In genomic region chr6:47309326-47310130, GRCh38 we compare ENCODE assay signal across 9 cellular contexts. TPM values are rescaled to one million over a fixed set of nuclear protein-coding genes. Genes with fewer than 3 reads are reported as not detected.
A peak's percentile ranks its signal among the peaks of the same experiment; 100 is the strongest.
DNase-seq lines count a peak whose midpoint lies in the region; ATAC-seq, FAIRE-seq and TF ChIP-seq lines count a peak whose summit lies in the region.
"Had no signal": no experiment of that assay in that cellular context is flagged by ENCODE, and none has a peak within 500 bp of the region (broad histone marks: within the 10 kb centered on the region; RNA-seq: fewer than 3 reads in every experiment).

A gene with protein sequence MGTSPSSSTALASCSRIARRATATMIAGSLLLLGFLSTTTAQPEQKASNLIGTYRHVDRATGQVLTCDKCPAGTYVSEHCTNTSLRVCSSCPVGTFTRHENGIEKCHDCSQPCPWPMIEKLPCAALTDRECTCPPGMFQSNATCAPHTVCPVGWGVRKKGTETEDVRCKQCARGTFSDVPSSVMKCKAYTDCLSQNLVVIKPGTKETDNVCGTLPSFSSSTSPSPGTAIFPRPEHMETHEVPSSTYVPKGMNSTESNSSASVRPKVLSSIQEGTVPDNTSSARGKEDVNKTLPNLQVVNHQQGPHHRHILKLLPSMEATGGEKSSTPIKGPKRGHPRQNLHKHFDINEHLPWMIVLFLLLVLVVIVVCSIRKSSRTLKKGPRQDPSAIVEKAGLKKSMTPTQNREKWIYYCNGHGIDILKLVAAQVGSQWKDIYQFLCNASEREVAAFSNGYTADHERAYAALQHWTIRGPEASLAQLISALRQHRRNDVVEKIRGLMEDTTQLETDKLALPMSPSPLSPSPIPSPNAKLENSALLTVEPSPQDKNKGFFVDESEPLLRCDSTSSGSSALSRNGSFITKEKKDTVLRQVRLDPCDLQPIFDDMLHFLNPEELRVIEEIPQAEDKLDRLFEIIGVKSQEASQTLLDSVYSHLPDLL (minus strand): TSS chr6:47309905. CDS start chr6:47309511, 394 bp downstream.

- no peaks in the 10 kb centered on the region for H3K36me3 Mint-ChIP-seq in chondrocyte (ENCODE audit: low read depth)

- ATAC-seq in GM18907 (IDR thresholded peaks at IDR 0.05; ENCODE audit: unreplicated experiment) (peak; percentile 99), HG03159 (IDR thresholded peaks at IDR 0.05; ENCODE audit: unreplicated experiment) (peak; percentile 99)
- peak; percentile 89 to 90 for ATAC-seq in activated CD4-positive, CD25-positive, alpha-beta regulatory T cell treated with anti-CD3 and anti-CD28 coated beads, Interleukin-2, amount 50 U/mL, for 24 hours

- H3K9me3 Mint-ChIP-seq in chondrocyte (ENCODE audit: low read depth): no peaks in the 10 kb centered on the region

- peaks cover 14% of the 10 kb centered on the region for H3K4me1 Mint-ChIP-seq in chondrocyte (ENCODE audit: low read depth)

- peak within 1 kb of the TSS; percentile 80 for H3K4me3 Mint-ChIP-seq in chondrocyte (ENCODE audit: unreplicated experiment)

- intact Hi-C loops in kidney (cut with DNase I): loop anchor here (5.0 kb wide), 1 partner anchor 207 kb away; no protein-coding TSS in a partner anchor

- H3K4me1 ChIP-seq in kidney (ENCODE audit: control insufficient read depth in 1 of 2, insufficient read depth in 1 of 2, low read depth in 1 of 2, low read length in 2 of 2): peaks cover 3 to 11% of the 10 kb centered on the region in 2 donors

- DNase-seq in AG09309 (ENCODE audit: low read depth) (peak; percentile 50), NCI-H2227 treated with DMSO at 0.1 percent for 48 hours (lab: John Stamatoyannopoulos, UW) (peak; percentile 74), chondrocyte (ENCODE audit: low spot score) (peak; percentile 97), kidney (peak; percentile 97)
- peak; percentile 91 for DNase-seq in stimulated activated CD4-positive, alpha-beta T cell treated with anti-CD3 and anti-CD28 coated beads, Interleukin-15, amount 100 ng/mL, for 24 hours

- H3K27ac Mint-ChIP-seq in chondrocyte (ENCODE audit: unreplicated experiment): peak within 1 kb of the TSS; percentile 65

- no peaks in the 10 kb centered on the region for H3K36me3 ChIP-seq in kidney (ENCODE audit: control insufficient read depth in 1 of 2, insufficient read depth in 2 of 2, low read length in 2 of 2)

- H3K9me3 ChIP-seq in kidney (ENCODE audit: control insufficient read depth in 1 of 2, low read length in 2 of 2): no peaks in the 10 kb centered on the region

- H3K27me3 Mint-ChIP-seq in chondrocyte (ENCODE audit: low read depth): peaks cover 3% of the 10 kb centered on the region

- peak; percentile 95 for TF ChIP-seq CTCF in AG09309 (IDR thresholded peaks at IDR 0.05; ENCODE audit: control insufficient read depth, insufficient read depth, low read depth, low read length, missing control alignments)
- peak; percentile 94 for TF ChIP-seq CTCF in chondrocyte (IDR thresholded peaks at IDR 0.05)
- TF ChIP-seq CTCF in kidney (IDR thresholded peaks at IDR 0.05; ENCODE audit: borderline replicate concordance, extremely low read depth, insufficient read depth): peak; percentile 94

- H3K4me3 ChIP-seq in AG09309 (ENCODE audit: control insufficient read depth, low read depth, low read length) (peak within 1 kb of the TSS; percentile 71), kidney (ENCODE audit: low read length in 2 of 2) (peak within 1 kb of the TSS; percentile 68 to 81)

- peak; percentile 86 for FAIRE-seq in kidney (lab: Jason Lieb, UNC)
- FAIRE-seq: colon had no signal

- peak within 1 kb of the TSS; percentile 85 to 93 for H3K27ac ChIP-seq in kidney (ENCODE audit: low read depth in 2 of 2, low read length in 2 of 2)

- peak within 1 kb of the TSS; percentile 69 to 91 for H3K9ac ChIP-seq in kidney (ENCODE audit: low read length in 2 of 2)

RNA-seq across cellular contexts. Expression of the gene that starts here (rescaled TPM):
- 4.3 to 23.1 TPM (median 20.2 TPM) in 3 replicates for total RNA-seq in chondrocyte
- 45.5 TPM for total RNA-seq in kidney
- 40.3 TPM for polyA plus RNA-seq in kidney (ENCODE audit: insufficient read depth, low read depth, low replicate concordance)

Comparison
In these comparisons a context has a peak if more than half of its experiments do, and no peak if none do; other contexts are left out.
1. Peak in every context shown above with its lines: DNase-seq, ATAC-seq, H3K4me3 ChIP-seq and H3K27ac ChIP-seq.